Comparison of ENCODE assay signal across 8 cellular contexts in genomic region chr6:32954983-32955802, GRCh38. TPM values are rescaled to one million over a fixed set of nuclear protein-coding genes. Genes with fewer than 3 reads are reported as not detected.
A peak's percentile ranks its signal among the peaks of the same experiment; 100 is the strongest.
DNase-seq lines count a peak whose midpoint lies in the region; ATAC-seq and TF ChIP-seq lines count a peak whose summit lies in the region.

No MANE protein-coding gene starts in this region.

- no peaks in the 10 kb centered on the region for H3K9me3 Mint-ChIP-seq in activated CD4-positive, alpha-beta T cell treated with anti-CD3 and anti-CD28 coated beads, Interleukin-2, amount 10 ng/mL, durations not matched to agents 24 days and 14 days
- H3K9me3 Mint-ChIP-seq in endothelial cell (ENCODE audit: unreplicated experiment): no peaks in the 10 kb centered on the region
- no peaks in the 10 kb centered on the region for H3K9me3 Mint-ChIP-seq in stimulated activated effector memory CD8-positive, alpha-beta T cell treated with anti-CD3 and anti-CD28 coated beads, Interleukin-12 subunit alpha, Interleukin-12 subunit beta, amount 100 ng/mL, for 72 hours

- peaks cover 44% of the 10 kb centered on the region for H3K4me1 Mint-ChIP-seq in activated CD4-positive, alpha-beta T cell treated with anti-CD3 and anti-CD28 coated beads, Interleukin-2, amount 10 ng/mL, durations not matched to agents 24 days and 14 days
- H3K4me1 Mint-ChIP-seq in endothelial cell (ENCODE audit: unreplicated experiment): peaks cover 15% of the 10 kb centered on the region
- H3K4me1 Mint-ChIP-seq in stimulated activated effector memory CD8-positive, alpha-beta T cell treated with anti-CD3 and anti-CD28 coated beads, Interleukin-12 subunit alpha, Interleukin-12 subunit beta, amount 100 ng/mL, for 72 hours: peaks cover 57% of the 10 kb centered on the region

- DNase-seq in activated CD4-positive, alpha-beta T cell treated with anti-CD3 and anti-CD28 coated beads, Interleukin-2, amount 10 ng/mL, durations not matched to agents 24 days and 14 days: peak; percentile 85
- no peak for DNase-seq in activated CD4-positive, alpha-beta T cell treated with anti-CD3 and anti-CD28 coated beads for 1 hour
- peak; percentile 6 for DNase-seq in NCI-H774 (lab: John Stamatoyannopoulos, UW)
- DNase-seq in endothelial cell (ENCODE audit: low spot score): peak; percentile 30
- DNase-seq in stimulated activated effector memory CD8-positive, alpha-beta T cell treated with anti-CD3 and anti-CD28 coated beads, Interleukin-12 subunit alpha, Interleukin-12 subunit beta, amount 100 ng/mL, for 72 hours (ENCODE audit: low spot score in 2 of 2): peak in 1 of 2 donors; percentile 61
- DNase-seq in medulla oblongata (ENCODE audit: extremely low spot score): no peak
- DNase-seq in amniotic stem cell (lab: John Stamatoyannopoulos, UW): no peak

- TF ChIP-seq CTCF in endothelial cell (IDR thresholded peaks at IDR 0.05; ENCODE audit: unreplicated experiment): peak; percentile 59

- H3K4me3 Mint-ChIP-seq in activated CD4-positive, alpha-beta T cell treated with anti-CD3 and anti-CD28 coated beads, Interleukin-2, amount 10 ng/mL, durations not matched to agents 24 days and 14 days: peak overlapping the region; percentile 29
- no peak overlapping the region for H3K4me3 Mint-ChIP-seq in endothelial cell (ENCODE audit: unreplicated experiment)
- peak overlapping the region; percentile 47 for H3K4me3 Mint-ChIP-seq in stimulated activated effector memory CD8-positive, alpha-beta T cell treated with anti-CD3 and anti-CD28 coated beads, Interleukin-12 subunit alpha, Interleukin-12 subunit beta, amount 100 ng/mL, for 72 hours

- peak overlapping the region; percentile 58 for H3K27ac Mint-ChIP-seq in activated CD4-positive, alpha-beta T cell treated with anti-CD3 and anti-CD28 coated beads, Interleukin-2, amount 10 ng/mL, durations not matched to agents 24 days and 14 days
- no peak overlapping the region for H3K27ac Mint-ChIP-seq in endothelial cell (ENCODE audit: unreplicated experiment)
- peak overlapping the region; percentile 6 for H3K27ac Mint-ChIP-seq in stimulated activated effector memory CD8-positive, alpha-beta T cell treated with anti-CD3 and anti-CD28 coated beads, Interleukin-12 subunit alpha, Interleukin-12 subunit beta, amount 100 ng/mL, for 72 hours

- no peaks in the 10 kb centered on the region for H3K27me3 Mint-ChIP-seq in activated CD4-positive, alpha-beta T cell treated with anti-CD3 and anti-CD28 coated beads, Interleukin-2, amount 10 ng/mL, durations not matched to agents 24 days and 14 days
- no peaks in the 10 kb centered on the region for H3K27me3 Mint-ChIP-seq in endothelial cell (ENCODE audit: unreplicated experiment)

- H3K36me3 Mint-ChIP-seq in activated CD4-positive, alpha-beta T cell treated with anti-CD3 and anti-CD28 coated beads, Interleukin-2, amount 10 ng/mL, durations not matched to agents 24 days and 14 days (ENCODE audit: low read depth): peaks cover 1% of the 10 kb centered on the region
- H3K36me3 Mint-ChIP-seq in endothelial cell (ENCODE audit: low read depth, unreplicated experiment): no peaks in the 10 kb centered on the region
- peaks cover 6% of the 10 kb centered on the region for H3K36me3 Mint-ChIP-seq in stimulated activated effector memory CD8-positive, alpha-beta T cell treated with anti-CD3 and anti-CD28 coated beads, Interleukin-12 subunit alpha, Interleukin-12 subunit beta, amount 100 ng/mL, for 72 hours

- ATAC-seq in stimulated activated effector memory CD8-positive, alpha-beta T cell treated with anti-CD3 and anti-CD28 coated beads, Interleukin-12 subunit alpha, Interleukin-12 subunit beta, amount 100 ng/mL, for 72 hours: peak; percentile 68
- ATAC-seq in GM19455 (IDR thresholded peaks at IDR 0.05; ENCODE audit: unreplicated experiment): no peak

- intact Hi-C loops in activated CD4-positive, alpha-beta T cell treated with anti-CD3 and anti-CD28 coated beads, Interleukin-2, amount 10 ng/mL, durations not matched to agents 24 days and 14 days (cut with micrococcal nuclease): loop anchor here (1.0 kb wide), 1 partner anchor 12 kb away; no protein-coding TSS in a partner anchor

RNA-seq across cellular contexts. Expression of gene HLA-DMA, which starts 2.3 kb away (rescaled TPM):
- total RNA-seq in activated CD4-positive, alpha-beta T cell treated with anti-CD3 and anti-CD28 coated beads, Interleukin-2, amount 10 ng/mL, durations not matched to agents 24 days and 14 days: 8.1 and 8.7 TPM in 2 replicates
- 13.0 TPM for total RNA-seq in endothelial cell (ENCODE audit: unreplicated experiment)

RNA-seq across cellular contexts. Expression of gene BRD2, which starts 13.2 kb away (rescaled TPM):
- total RNA-seq in activated CD4-positive, alpha-beta T cell treated with anti-CD3 and anti-CD28 coated beads, Interleukin-2, amount 10 ng/mL, durations not matched to agents 24 days and 14 days: 320 TPM in 2 replicates
- 186 TPM for total RNA-seq in endothelial cell (ENCODE audit: unreplicated experiment)

RNA-seq across cellular contexts. Expression of gene HLA-DMB, which starts 14.4 kb away (rescaled TPM):
- total RNA-seq in activated CD4-positive, alpha-beta T cell treated with anti-CD3 and anti-CD28 coated beads, Interleukin-2, amount 10 ng/mL, durations not matched to agents 24 days and 14 days: 0.75 and 0.80 TPM in 2 replicates
- total RNA-seq in endothelial cell (ENCODE audit: unreplicated experiment): 1.3 TPM

RNA-seq across cellular contexts. Expression of gene HLA-DOA, which starts 54.2 kb away (rescaled TPM):
- total RNA-seq in activated CD4-positive, alpha-beta T cell treated with anti-CD3 and anti-CD28 coated beads, Interleukin-2, amount 10 ng/mL, durations not matched to agents 24 days and 14 days: 0.21 and 0.38 TPM in 2 replicates
- 7.3 TPM for total RNA-seq in endothelial cell (ENCODE audit: unreplicated experiment)

Comparison
In these comparisons a context has a peak if more than half of its experiments do, and no peak if none do; other contexts are left out.
1. DNase-seq: peak in activated CD4-positive, alpha-beta T cell treated with anti-CD3 and anti-CD28 coated beads, Interleukin-2, amount 10 ng/mL, durations not matched to agents 24 days and 14 days (single experiment), NCI-H774 (single experiment) and endothelial cell (single experiment); none in activated CD4-positive, alpha-beta T cell treated with anti-CD3 and anti-CD28 coated beads for 1 hour (single experiment), medulla oblongata (single experiment) and amniotic stem cell (single experiment).